In the genomic region with DNA sequence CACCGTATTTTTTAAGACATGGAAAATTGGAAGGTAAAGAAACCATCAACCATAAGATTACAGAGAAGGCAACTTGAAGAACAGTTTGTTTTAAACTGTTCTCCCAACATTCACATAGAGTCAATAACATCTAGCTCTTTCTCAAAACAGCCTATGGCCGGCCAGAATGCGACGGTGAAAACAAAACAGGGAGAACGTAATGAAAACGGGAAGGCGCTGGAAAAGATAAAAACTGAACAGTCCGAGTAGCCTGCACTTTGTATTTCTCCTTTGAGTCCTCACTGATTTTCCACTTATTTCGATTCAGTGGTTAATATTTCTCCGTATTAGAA, we compare ENCODE assay signal across 8 cellular contexts. TPM values are rescaled to one million over a fixed set of nuclear protein-coding genes. Genes with fewer than 3 reads are reported as not detected.
DNase-seq lines count a peak whose midpoint lies in the region; FAIRE-seq and TF ChIP-seq lines count a peak whose summit lies in the region.

No MANE protein-coding gene starts in this region.

- peak; percentile 18 for FAIRE-seq in GM19239 (lab: Jason Lieb, UNC)

- no peaks in the 10 kb centered on the region for H3K9me3 ChIP-seq in SK-N-SH

- CTCF ChIA-PET in SK-N-SH (lab: Yijun Ruan, JAX), result interaction anchor here (0.8 to 1.1 kb wide), 3 partner anchors 9 to 261 kb away, joined by 3 to 6 read pairs (median 4); no protein-coding TSS in a partner anchor

- peaks cover 0 to 5% of the 10 kb centered on the region in 2 experiments; a peak in 1 of 4 replicates for H3K4me1 ChIP-seq in SK-N-SH (ENCODE audit: control insufficient read depth in 1 of 2, insufficient read depth in 2 of 2, low read depth in 1 of 2, low read length in 1 of 2)
- no peaks in the 10 kb centered on the region for H3K4me1 ChIP-seq in rectal smooth muscle tissue (ENCODE audit: control insufficient read depth, insufficient read depth, low read length)

- no peak for TF ChIP-seq EP300 in SK-N-SH (IDR thresholded peaks at IDR 0.05; ENCODE audit: borderline replicate concordance in 1 of 2, low read depth in 1 of 2, low read length in 1 of 2)

- peaks cover 49% of the 10 kb centered on the region for H3K79me2 ChIP-seq in SK-N-SH (ENCODE audit: insufficient read depth)

- TF ChIP-seq CTCF in SK-N-SH (IDR thresholded peaks at IDR 0.05) (no peak), fibroblast of the aortic adventitia (IDR thresholded peaks at IDR 0.05; ENCODE audit: insufficient read depth, low read length) (no peak)

- H3K27ac ChIP-seq in SK-N-SH (ENCODE audit: low read depth in 2 of 2, low read length in 1 of 2), result peak overlapping the region; percentile 67 to 68
- H3K27ac ChIP-seq in rectal smooth muscle tissue (ENCODE audit: low read depth, low read length), result peak overlapping the region; percentile 52

- no peak for DNase-seq in GM19239 (ENCODE audit: insufficient read length, low spot score)
- DNase-seq in SK-N-SH, result no peak
- DNase-seq in fibroblast of the aortic adventitia (ENCODE audit: low read depth), result no peak
- no peak for DNase-seq in Ammon's horn (ENCODE audit: low spot score)
- no peak for DNase-seq in ecto neural progenitor cell (ENCODE audit: low spot score)
- no peak for DNase-seq in DMS153 (lab: John Stamatoyannopoulos, UW)
- no peak for DNase-seq in GM03348 (ENCODE audit: low spot score)

- peak overlapping the region; percentile 86 for H3K4me2 ChIP-seq in SK-N-SH

- H4K20me1 ChIP-seq in SK-N-SH (ENCODE audit: insufficient read depth), result no peaks in the 10 kb centered on the region

- peak overlapping the region; percentile 74 to 90 for H3K4me3 ChIP-seq in SK-N-SH (ENCODE audit: low read depth in 2 of 2, low read length in 1 of 2)
- H3K4me3 ChIP-seq in fibroblast of the aortic adventitia (ENCODE audit: low read depth, low read length), result peak overlapping the region; percentile 98
- H3K4me3 ChIP-seq in rectal smooth muscle tissue (ENCODE audit: low read length), result peak overlapping the region; percentile 80

- peaks cover 0 to 3% of the 10 kb centered on the region in 2 experiments for H3K36me3 ChIP-seq in SK-N-SH (replicated peaks in 1 of 2; ENCODE audit: control insufficient read depth in 1 of 2, insufficient read depth in 2 of 2, low read length in 1 of 2)
- H3K36me3 ChIP-seq in rectal smooth muscle tissue (ENCODE audit: control insufficient read depth, insufficient read depth, low read length), result no peaks in the 10 kb centered on the region

- no peaks in the 10 kb centered on the region for H3F3A ChIP-seq in SK-N-SH (replicated peaks; ENCODE audit: insufficient read depth)

- no peak for TF ChIP-seq RAD21 in SK-N-SH (IDR thresholded peaks at IDR 0.05; ENCODE audit: low read length)

- peak overlapping the region; percentile 96 for H2AFZ ChIP-seq in SK-N-SH (ENCODE audit: low read depth)

- WGBS in SK-N-SH (ENCODE audit: low lambda C conversion rate), result 1% methylated on average over 10 of the region's 10 CpGs

- H3K9me2 ChIP-seq in SK-N-SH, result no peaks in the 10 kb centered on the region

- H3K9ac ChIP-seq in SK-N-SH, result peak overlapping the region; percentile 86
- H3K9ac ChIP-seq in rectal smooth muscle tissue (ENCODE audit: low read length), result peak overlapping the region; percentile 33

- no peaks in the 10 kb centered on the region for H3K27me3 ChIP-seq in SK-N-SH (ENCODE audit: insufficient read depth)
- no peaks in the 10 kb centered on the region for H3K27me3 ChIP-seq in rectal smooth muscle tissue (ENCODE audit: control insufficient read depth, insufficient read depth, low read length)

- POLR2A ChIA-PET in SK-N-SH (lab: Yijun Ruan, JAX), result interaction anchor here (0.7 kb wide), 1 partner anchor 68 kb away, joined by 3 read pairs; no protein-coding TSS in a partner anchor

TF ChIP-seq in SK-N-SH, 30 proteins besides CTCF, POLR2A, EP300 and RAD21:
- no peak for TF ChIP-seq ZBTB33 (IDR thresholded peaks at IDR 0.05; ENCODE audit: borderline replicate concordance, low read depth)
- TF ChIP-seq FOXM1 (IDR thresholded peaks at IDR 0.05; ENCODE audit: low read depth), result no peak
- no peak for TF ChIP-seq PBX3 (IDR thresholded peaks at IDR 0.05)
- TF ChIP-seq EZH2phosphoT487 (IDR thresholded peaks at IDR 0.05; ENCODE audit: borderline replicate concordance, low read depth), result no peak
- TF ChIP-seq, protein P1, sequence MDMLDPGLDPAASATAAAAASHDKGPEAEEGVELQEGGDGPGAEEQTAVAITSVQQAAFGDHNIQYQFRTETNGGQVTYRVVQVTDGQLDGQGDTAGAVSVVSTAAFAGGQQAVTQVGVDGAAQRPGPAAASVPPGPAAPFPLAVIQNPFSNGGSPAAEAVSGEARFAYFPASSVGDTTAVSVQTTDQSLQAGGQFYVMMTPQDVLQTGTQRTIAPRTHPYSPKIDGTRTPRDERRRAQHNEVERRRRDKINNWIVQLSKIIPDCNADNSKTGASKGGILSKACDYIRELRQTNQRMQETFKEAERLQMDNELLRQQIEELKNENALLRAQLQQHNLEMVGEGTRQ (IDR thresholded peaks at IDR 0.05; ENCODE audit: borderline replicate concordance, low read depth, low read length), result no peak
- TF ChIP-seq MXI1 (IDR thresholded peaks at IDR 0.05; ENCODE audit: low read depth, low read length), result no peak
- TF ChIP-seq TCF12 (IDR thresholded peaks at IDR 0.05), result no peak
- no peak for TF ChIP-seq NRF1 (IDR thresholded peaks at IDR 0.05; ENCODE audit: low read depth, low read length)
- TF ChIP-seq TAF1 (IDR thresholded peaks at IDR 0.05; ENCODE audit: borderline replicate concordance, low read depth, low read length), result no peak
- no peak for TF ChIP-seq RCOR1 (IDR thresholded peaks at IDR 0.05; ENCODE audit: low read length)
- TF ChIP-seq SMC3 (IDR thresholded peaks at IDR 0.05; ENCODE audit: low read depth, low read length), result no peak
- TF ChIP-seq FOSL2 (IDR thresholded peaks at IDR 0.05; ENCODE audit: borderline replicate concordance, low read depth), result no peak
- no peak for TF ChIP-seq GABPA (IDR thresholded peaks at IDR 0.05; ENCODE audit: low read depth)
- no peak for TF ChIP-seq CHD2 (IDR thresholded peaks at IDR 0.05; ENCODE audit: low read length, partially characterized antibody)
- TF ChIP-seq POLR2AphosphoS5 (IDR thresholded peaks at IDR 0.05; ENCODE audit: low read depth, low read length), result no peak
- TF ChIP-seq GATA2 (CRISPR knock-in tag; IDR thresholded peaks at IDR 0.05), result no peak
- no peak for TF ChIP-seq JUND (IDR thresholded peaks at IDR 0.05)
- TF ChIP-seq, protein P2, sequence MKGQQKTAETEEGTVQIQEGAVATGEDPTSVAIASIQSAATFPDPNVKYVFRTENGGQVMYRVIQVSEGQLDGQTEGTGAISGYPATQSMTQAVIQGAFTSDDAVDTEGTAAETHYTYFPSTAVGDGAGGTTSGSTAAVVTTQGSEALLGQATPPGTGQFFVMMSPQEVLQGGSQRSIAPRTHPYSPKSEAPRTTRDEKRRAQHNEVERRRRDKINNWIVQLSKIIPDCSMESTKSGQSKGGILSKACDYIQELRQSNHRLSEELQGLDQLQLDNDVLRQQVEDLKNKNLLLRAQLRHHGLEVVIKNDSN (IDR thresholded peaks at IDR 0.05; ENCODE audit: borderline replicate concordance, low read depth), result no peak
- no peak for TF ChIP-seq TEAD4 (IDR thresholded peaks at IDR 0.05; ENCODE audit: borderline replicate concordance, insufficient read depth)

RNA-seq across cellular contexts. Expression of gene MICU1, which starts 0.6 kb away (rescaled TPM):
- 24.6 and 25.2 TPM in 2 replicates for polyA plus RNA-seq in SK-N-SH (2012; rRNA removed)
- polyA plus RNA-seq in SK-N-SH (2012; cell fraction: cytosol; rRNA removed), result 30.2 and 30.8 TPM in 2 replicates
- polyA plus RNA-seq in SK-N-SH (2012; cell fraction: nucleus; rRNA removed), result 10.6 and 14.8 TPM in 2 replicates
- total RNA-seq in fibroblast of the aortic adventitia (ENCODE audit: low replicate concordance), result 58.3 and 65.3 TPM in 2 replicates
